30 cellular contexts compared by ENCODE assay signal in genomic region chr7:47217570-47218360, GRCh38.
"Had no signal": no experiment of that assay in that cellular context is flagged by ENCODE, and none has a peak within 500 bp of the region (broad histone marks: within the 10 kb centered on the region; RNA-seq: fewer than 3 reads in every experiment).

No MANE protein-coding gene starts in this region.

- H3K9me3 ChIP-seq: breast epithelium, MG63, Peyer's patch, SJCRH30, SK-N-SH had no signal

- H3K9me2 ChIP-seq: SK-N-SH had no signal

- H3K4me3 ChIP-seq: breast epithelium, MG63, Peyer's patch, SJCRH30 had no signal

- H3K36me3 ChIP-seq: breast epithelium, MG63, Peyer's patch, SJCRH30 had no signal

- H3K27me3 ChIP-seq: breast epithelium, MG63, Peyer's patch had no signal

- H3K4me2 ChIP-seq: SK-N-SH had no signal

- DNase-seq: activated CD4-positive, alpha-beta memory T cell treated with anti-CD3 and anti-CD28 coated beads for 36 hours; activated CD4-positive, alpha-beta T cell treated with anti-CD3 and anti-CD28 coated beads, Interleukin-2, amount 10 ng/mL, durations not matched to agents 7 days and 5 days; activated CD4-positive, CD25-positive, alpha-beta regulatory T cell; activated CD8-positive, alpha-beta memory T cell treated with anti-CD3 and anti-CD28 coated beads for 24 hours; activated gamma-delta T cell; activated naive CD4-positive, alpha-beta T cell treated with anti-CD3 and anti-CD28 coated beads for 36 hours; activated T-cell treated with anti-CD3 and anti-CD28 coated beads, Interleukin-2, amount 50 U/mL, for 48 hours; aorta; caudate nucleus; MG63; MV-4-11; NCI-H1092 treated with DMSO at 0.1 percent for 48 hours; NCI-H1417 treated with DMSO at 0.1 percent for 48 hours; NCI-H1694; NCI-H2029; NCI-H2107; NCI-H2171 treated with DMSO at 0.1 percent for 48 hours; NCI-H345; NCI-H510A; NCI-H526 treated with DMSO at 0.1 percent for 48 hours; NCI-H82; Peyer's patch; Right ventricle myocardium superior; SJCRH30; SK-N-SH; T-helper 1 cell had no signal

- ATAC-seq: activated T-helper 17 cell treated with anti-CD3 and anti-CD28 coated beads, Interleukin-2, amount 50 U/mL, for 72 hours had no signal

- H3K9ac ChIP-seq: SK-N-SH had no signal

- H3K4me1 ChIP-seq: breast epithelium, Peyer's patch, SJCRH30 had no signal

- H3K27ac ChIP-seq: breast epithelium, Peyer's patch, RWPE1, SJCRH30, VCaP had no signal
